Comparison of ENCODE assay signal across 21 cellular contexts in genomic region chr2:166944909-166945308, GRCh38. TPM values are rescaled to one million over a fixed set of nuclear protein-coding genes. Genes with fewer than 3 reads are reported as not detected.
DNase-seq lines count a peak whose midpoint lies in the region; ATAC-seq and TF ChIP-seq lines count a peak whose summit lies in the region.
"Had no signal": no experiment of that assay in that cellular context is flagged by ENCODE, and none has a peak within 500 bp of the region (broad histone marks: within the 10 kb centered on the region; RNA-seq: fewer than 3 reads in every experiment).

No MANE protein-coding gene starts in this region.

- H3K27ac ChIP-seq in endodermal cell (ENCODE audit: low read depth, low read length): no peak overlapping the region
- H3K27ac ChIP-seq in neural progenitor cell: no peak overlapping the region
- H3K27ac ChIP-seq: GM23248 had no signal

- H3K27me3 Mint-ChIP-seq in endodermal cell (ENCODE audit: insufficient read depth) (no peaks in the 10 kb centered on the region), neural progenitor cell (ENCODE audit: insufficient read depth, low read depth) (no peaks in the 10 kb centered on the region)
- H3K27me3 Mint-ChIP-seq: CD4-positive, alpha-beta T cell; IgD-negative memory B cell had no signal

- 89% methylated on average over 1 of the region's 1 CpG; no CpG with 5 or more reads in 1 of the 2 experiments for WGBS in endodermal cell (ENCODE audit: insufficient coverage in 1 of 2, insufficient read length in 1 of 2), 2 experiments

- H3K79me2 ChIP-seq in neural progenitor cell (ENCODE audit: low read depth): no peaks in the 10 kb centered on the region

- H3K27me3 ChIP-seq in H7 (ENCODE audit: control insufficient read depth, insufficient read depth, low read length): no peaks in the 10 kb centered on the region
- H3K27me3 ChIP-seq in endodermal cell (ENCODE audit: control insufficient read depth, insufficient read depth, low read length, poor library complexity, severe bottlenecking): no peaks in the 10 kb centered on the region
- H3K27me3 ChIP-seq in neural progenitor cell: no peaks in the 10 kb centered on the region
- H3K27me3 ChIP-seq: BE2C had no signal

- ATAC-seq in GM21360 (IDR thresholded peaks at IDR 0.05; ENCODE audit: unreplicated experiment): no peak
- no peak for ATAC-seq in GM21390 (IDR thresholded peaks at IDR 0.05; ENCODE audit: unreplicated experiment)

- no peaks in the 10 kb centered on the region for H3K4me1 ChIP-seq in endodermal cell (ENCODE audit: control insufficient read depth, insufficient read depth, low read length)
- H3K4me1 ChIP-seq in neural progenitor cell: no peaks in the 10 kb centered on the region
- H3K4me1 ChIP-seq: BE2C, Caco-2, HAP-1 had no signal

- H4K20me1 ChIP-seq in neural progenitor cell (ENCODE audit: low read depth): no peaks in the 10 kb centered on the region

- H3K36me3 ChIP-seq in H7 (replicated peaks; ENCODE audit: control insufficient read depth, insufficient read depth, low read length) (no peaks in the 10 kb centered on the region), endodermal cell (ENCODE audit: control insufficient read depth, insufficient read depth, low read length) (no peaks in the 10 kb centered on the region), neural progenitor cell (no peaks in the 10 kb centered on the region)
- H3K36me3 ChIP-seq: BE2C, HAP-1 had no signal

- H3K4me2 ChIP-seq in neural progenitor cell: no peak overlapping the region

- no peaks in the 10 kb centered on the region for H3F3A ChIP-seq in neural progenitor cell (ENCODE audit: low read depth)

- H3K9me3 Mint-ChIP-seq in endodermal cell (peaks cover 8% of the 10 kb centered on the region), neural progenitor cell (no peaks in the 10 kb centered on the region)

- H3K36me3 Mint-ChIP-seq in endodermal cell (ENCODE audit: low read depth) (no peaks in the 10 kb centered on the region), neural progenitor cell (no peaks in the 10 kb centered on the region)
- H3K36me3 Mint-ChIP-seq: IgD-negative memory B cell had no signal

- H3K27ac Mint-ChIP-seq in endodermal cell (no peak overlapping the region), neural progenitor cell (no peak overlapping the region)
- H3K27ac Mint-ChIP-seq: CD4-positive, alpha-beta T cell; IgD-negative memory B cell had no signal

- DNase-seq in H7 (peak; percentile 4), NCI-H69 (lab: John Stamatoyannopoulos, UW) (peak; percentile 0), endodermal cell (no peak), neural progenitor cell (ENCODE audit: low spot score) (no peak), posterior vena cava (ENCODE audit: low spot score) (no peak)
- DNase-seq: ACHN; BE2C; C1 segment of cervical spinal cord; Caco-2; CD4-positive, alpha-beta T cell; DMS153; DMS79; GDM1; GM23248; Karpas-422; KBM-7 had no signal

- H3K4me1 Mint-ChIP-seq in endodermal cell: no peaks in the 10 kb centered on the region
- H3K4me1 Mint-ChIP-seq in neural progenitor cell: no peaks in the 10 kb centered on the region
- H3K4me1 Mint-ChIP-seq: IgD-negative memory B cell had no signal

- intact Hi-C loops in posterior vena cava (cut with DNase I): no loop called here

- no peak overlapping the region for H3K9ac ChIP-seq in endodermal cell (ENCODE audit: extremely low read depth, low read length, poor library complexity, severe bottlenecking)
- no peak overlapping the region for H3K9ac ChIP-seq in neural progenitor cell
- H3K9ac ChIP-seq: GM23248 had no signal

- TF ChIP-seq CTCF in endodermal cell (conservative IDR thresholded peaks at IDR 0.05): peak; percentile 43
- TF ChIP-seq CTCF in neural progenitor cell (IDR thresholded peaks at IDR 0.05): peak; percentile 5

- H3K4me3 Mint-ChIP-seq in endodermal cell (no peak overlapping the region), neural progenitor cell (no peak overlapping the region)
- H3K4me3 Mint-ChIP-seq: CD4-positive, alpha-beta T cell; IgD-negative memory B cell had no signal

- H3K4me3 ChIP-seq in H7 (ENCODE audit: insufficient read depth, low read depth, low read length): no peak overlapping the region
- no peak overlapping the region for H3K4me3 ChIP-seq in endodermal cell (ENCODE audit: low read length)
- no peak overlapping the region for H3K4me3 ChIP-seq in neural progenitor cell
- H3K4me3 ChIP-seq: GM23248, HAP-1 had no signal

- no peaks in the 10 kb centered on the region for H3K9me3 ChIP-seq in endodermal cell (ENCODE audit: control insufficient read depth, low read length)
- no peaks in the 10 kb centered on the region for H3K9me3 ChIP-seq in neural progenitor cell (ENCODE audit: low read depth)
- H3K9me3 ChIP-seq: BE2C, Caco-2, HAP-1 had no signal

- no peak overlapping the region for H2AFZ ChIP-seq in neural progenitor cell (replicated peaks)
- H2AFZ ChIP-seq: GM23248 had no signal

RNA-seq across cellular contexts. Expression of gene XIRP2, which starts 56.6 kb away (rescaled TPM):
- not detected in 2 replicates for total RNA-seq in H7 (2014; rRNA removed; shearing (Covaris generic))
- total RNA-seq in endodermal cell (not detected), neural progenitor cell (ENCODE audit: low replicate concordance) (not detected in 2 replicates), posterior vena cava (10 to 100 TPM in 1 of 2 donors, under 1 TPM in 1; 0.42 to 22.3 TPM)
- not detected for polyA plus RNA-seq in endodermal cell (2013, experiment 1 of 2)
- polyA plus RNA-seq in endodermal cell (2013, experiment 2 of 2): not detected
- total RNA-seq: Caco-2; CD4-positive, alpha-beta T cell; Daoy; GM23248 had no signal
- polyA plus RNA-seq: GM23248, IgD-negative memory B cell had no signal

Comparison
In these comparisons a context has a peak if more than half of its experiments do, and no peak if none do; other contexts are left out.
1. DNase-seq: peak in H7 (single experiment) and NCI-H69 (single experiment); none in endodermal cell (single experiment), neural progenitor cell (single experiment) and posterior vena cava (single experiment).